8 cellular contexts compared by ENCODE assay signal in genomic region chr22:39152024-39152510, GRCh38. TPM values are rescaled to one million over a fixed set of nuclear protein-coding genes. Genes with fewer than 3 reads are reported as not detected.
DNase-seq lines count a peak whose midpoint lies in the region; ATAC-seq and TF ChIP-seq lines count a peak whose summit lies in the region.

No MANE protein-coding gene starts in this region.

- intact Hi-C loops in CD14-positive monocyte (cut with micrococcal nuclease), result loop anchor here (2.0 to 5.0 kb wide), 3 partner anchors 160 to 370 kb away; partner anchors contain the start of genes ATF4 (in 1 of the 2) and CBX6 (in 1 of the 2)

- H3K27me3 ChIP-seq in MM.1S (replicated peaks; ENCODE audit: insufficient read depth, low read length), result no peaks in the 10 kb centered on the region
- peaks cover 3 to 40% (median 18%) of the 10 kb centered on the region in 3 experiments for H3K27me3 ChIP-seq in neuronal stem cell (ENCODE audit: control insufficient read depth in 3 of 3, insufficient read depth in 3 of 3, low read depth in 1 of 3, low read length in 3 of 3)

- peak overlapping the region in 2 of 7 donors; percentile 37 to 70 for H3K27ac Mint-ChIP-seq in CD14-positive monocyte
- H3K27ac Mint-ChIP-seq in effector memory CD8-positive, alpha-beta T cell, result peak overlapping the region; percentile 88 to 95

- H3K14ac ChIP-seq in neuronal stem cell (ENCODE audit: low read length), result peak overlapping the region; percentile 92

- DNase-seq in CD14-positive monocyte (ENCODE audit: low spot score) (no peak), MM.1S (peak; percentile 18), neuronal stem cell (ENCODE audit: low spot score) (no peak), NCI-H2227 treated with DMSO at 0.1 percent for 48 hours (lab: John Stamatoyannopoulos, UW) (no peak), amniotic stem cell (lab: John Stamatoyannopoulos, UW) (no peak), NCI-H1694 treated with DMSO at 0.1 percent for 48 hours (lab: John Stamatoyannopoulos, UW) (no peak)
- DNase-seq in effector memory CD8-positive, alpha-beta T cell, result no peak
- no peak for DNase-seq in stimulated activated naive CD4-positive, alpha-beta T cell (lab: John Stamatoyannopoulos, UW)

- no peaks in the 10 kb centered on the region for H3K36me3 ChIP-seq in MM.1S (replicated peaks; ENCODE audit: insufficient read depth, low read length)
- no peaks in the 10 kb centered on the region for H3K36me3 ChIP-seq in neuronal stem cell (replicated peaks in 1 of 2; ENCODE audit: control insufficient read depth in 2 of 2, insufficient read depth in 2 of 2, low read length in 2 of 2)

- H3K27ac ChIP-seq in MM.1S (ENCODE audit: low read length) (peak overlapping the region; percentile 71; the same call in 1 of the 2 replicates), neuronal stem cell (replicated peaks; ENCODE audit: low read length) (no peak overlapping the region)

- peaks cover 11 to 16% of the 10 kb centered on the region in 2 donors for H3K36me3 Mint-ChIP-seq in CD14-positive monocyte
- H3K36me3 Mint-ChIP-seq in effector memory CD8-positive, alpha-beta T cell (ENCODE audit: insufficient read depth), result peaks cover 21% of the 10 kb centered on the region

- H2BK5ac ChIP-seq in neuronal stem cell (ENCODE audit: low read length), result peak overlapping the region; percentile 88

- H3K4me2 ChIP-seq in MM.1S (ENCODE audit: low read depth, low read length), result peak overlapping the region; percentile 90
- peak overlapping the region; percentile 90 for H3K4me2 ChIP-seq in neuronal stem cell (ENCODE audit: insufficient read depth, low read length, poor library complexity, severe bottlenecking)

- H3K9me2 ChIP-seq in MM.1S (replicated peaks; ENCODE audit: insufficient read depth, low read length), result no peaks in the 10 kb centered on the region

- H3K27me3 Mint-ChIP-seq in CD14-positive monocyte (ENCODE audit: low read depth in 3 of 3), result peaks cover 32 to 40% (median 35%) of the 10 kb centered on the region in 3 donors
- H3K27me3 Mint-ChIP-seq in effector memory CD8-positive, alpha-beta T cell, result peaks cover 5 to 7% of the 10 kb centered on the region in 2 donors

- H2BK12ac ChIP-seq in neuronal stem cell (ENCODE audit: low read length), result no peak overlapping the region

- H3F3A ChIP-seq in MM.1S (ENCODE audit: insufficient read depth, low read length), result peaks cover 30% of the 10 kb centered on the region

- H2AFZ ChIP-seq in MM.1S (ENCODE audit: low read length) (peak overlapping the region; percentile 44; the same call in 1 of the 2 replicates), neuronal stem cell (ENCODE audit: low read length) (peak overlapping the region; percentile 85)

- peaks cover 49% of the 10 kb centered on the region for H3K79me2 ChIP-seq in MM.1S (ENCODE audit: low read length)

- H3K23ac ChIP-seq in neuronal stem cell (ENCODE audit: low read depth, low read length, poor library complexity), result peak overlapping the region; percentile 82

- no peak overlapping the region for H3K4ac ChIP-seq in neuronal stem cell (ENCODE audit: low read length)

- H3K18ac ChIP-seq in neuronal stem cell (ENCODE audit: low read length), result peak overlapping the region; percentile 84

- ATAC-seq in effector memory CD8-positive, alpha-beta T cell (replicated peaks), result no peak

- H3K4me3 ChIP-seq in MM.1S (ENCODE audit: low read length) (peak overlapping the region; percentile 89), neuronal stem cell (ENCODE audit: low read length in 2 of 2) (peak overlapping the region; percentile 55 to 81)

- no peaks in the 10 kb centered on the region for H4K20me1 ChIP-seq in MM.1S (ENCODE audit: insufficient read depth, low read length)

- no CpG with 5 or more reads among the region's 44 CpGs for WGBS in neuronal stem cell (ENCODE audit: extremely low coverage in 2 of 2, insufficient read length in 2 of 2, insufficient replicate concordance in 1 of 2), 2 donors

- peaks cover 0 to 6% (median 5%) of the 10 kb centered on the region in 7 donors for H3K9me3 Mint-ChIP-seq in CD14-positive monocyte
- H3K9me3 Mint-ChIP-seq in effector memory CD8-positive, alpha-beta T cell, result no peaks in the 10 kb centered on the region

- H4K8ac ChIP-seq in neuronal stem cell (ENCODE audit: low read depth, low read length), result peak overlapping the region; percentile 77

- peaks cover 1% of the 10 kb centered on the region for H3K79me1 ChIP-seq in neuronal stem cell (ENCODE audit: low read depth, low read length)

- H2AK5ac ChIP-seq in neuronal stem cell (ENCODE audit: low read depth, low read length), result peak overlapping the region; percentile 92

- peaks cover 25% of the 10 kb centered on the region for H3K4me1 Mint-ChIP-seq in CD14-positive monocyte
- H3K4me1 Mint-ChIP-seq in effector memory CD8-positive, alpha-beta T cell (ENCODE audit: low read depth in 2 of 2), result peaks cover 37 to 38% of the 10 kb centered on the region in 2 donors

- H3K4me1 ChIP-seq in MM.1S (ENCODE audit: low read length), result peaks cover 41% of the 10 kb centered on the region
- H3K4me1 ChIP-seq in neuronal stem cell (ENCODE audit: control insufficient read depth in 2 of 2, insufficient read depth in 1 of 2, low read depth in 1 of 2, low read length in 2 of 2), result peaks cover 2 to 7% of the 10 kb centered on the region in 2 donors

- peak overlapping the region; percentile 69 to 72 for H3K4me3 Mint-ChIP-seq in CD14-positive monocyte
- peak overlapping the region; percentile 96 to 97 for H3K4me3 Mint-ChIP-seq in effector memory CD8-positive, alpha-beta T cell

- H3K9ac ChIP-seq in MM.1S (ENCODE audit: low read length) (peak overlapping the region; percentile 82), neuronal stem cell (ENCODE audit: low read depth, low read length, poor library complexity) (peak overlapping the region; percentile 80)

- H3K9me3 ChIP-seq in MM.1S (replicated peaks; ENCODE audit: insufficient read depth, low read length) (no peaks in the 10 kb centered on the region), neuronal stem cell (replicated peaks in 1 of 2; ENCODE audit: control insufficient read depth in 2 of 2, insufficient read depth in 1 of 2, low read depth in 1 of 2, low read length in 2 of 2) (no peaks in the 10 kb centered on the region)

- H2BK120ac ChIP-seq in neuronal stem cell (ENCODE audit: low read depth, low read length), result no peak overlapping the region

- TF ChIP-seq CTCF in CD14-positive monocyte (IDR thresholded peaks at IDR 0.05) (no peak), MM.1S (IDR thresholded peaks at IDR 0.05; ENCODE audit: low read length) (no peak)

- no peak overlapping the region for H4K91ac ChIP-seq in neuronal stem cell (ENCODE audit: low read depth, low read length, poor library complexity)

- no peak overlapping the region for H2BK15ac ChIP-seq in neuronal stem cell (ENCODE audit: low read length)

RNA-seq across cellular contexts. Expression of gene CBX7, which starts 0.4 kb away (rescaled TPM):
- 1 to 10 TPM; 3.1 to 4.0 TPM for polyA plus RNA-seq in CD14-positive monocyte
- 9.3 TPM for polyA plus RNA-seq in neuronal stem cell (2013, experiment 1 of 2)
- polyA plus RNA-seq in neuronal stem cell (2013, experiment 2 of 2), result 9.2 TPM

RNA-seq across cellular contexts. Expression of gene APOBEC3H, which starts 55.0 kb away (rescaled TPM):
- polyA plus RNA-seq in CD14-positive monocyte, result not detected
- 2.4 TPM for polyA plus RNA-seq in neuronal stem cell (2013, experiment 1 of 2)
- polyA plus RNA-seq in neuronal stem cell (2013, experiment 2 of 2), result 2.0 TPM
